ENCODE assay signal across 8 cellular contexts in genomic region chr7:98210513-98211220, GRCh38. TPM values are rescaled to one million over a fixed set of nuclear protein-coding genes. Genes with fewer than 3 reads are reported as not detected.
DNase-seq lines count a peak whose midpoint lies in the region; ATAC-seq and TF ChIP-seq lines count a peak whose summit lies in the region.

No MANE protein-coding gene starts in this region.

- H3K27me3 ChIP-seq in endodermal cell (ENCODE audit: control insufficient read depth, insufficient read depth, low read length, poor library complexity, severe bottlenecking): no peaks in the 10 kb centered on the region
- H3K27me3 ChIP-seq in osteoblast (ENCODE audit: insufficient read depth, low read length): no peaks in the 10 kb centered on the region

- 14% methylated on average over 34 of the region's 49 CpGs; no CpG with 5 or more reads in 1 of the 2 experiments for WGBS in endodermal cell (ENCODE audit: insufficient coverage in 1 of 2, insufficient read length in 1 of 2), 2 experiments

- peaks cover 11% of the 10 kb centered on the region for H3K36me3 ChIP-seq in endodermal cell (ENCODE audit: control insufficient read depth, insufficient read depth, low read length)
- H3K36me3 ChIP-seq in osteoblast (ENCODE audit: insufficient read depth, low read length): no peaks in the 10 kb centered on the region

- H3K4me2 ChIP-seq in osteoblast (ENCODE audit: insufficient read depth, low read length): peak overlapping the region; percentile 73

- DNase-seq in Calu3: no peak
- peak; percentile 15 for DNase-seq in NCI-H1092 (lab: John Stamatoyannopoulos, UW)
- peak; percentile 85 for DNase-seq in endodermal cell
- DNase-seq in osteoblast (ENCODE audit: insufficient read length, low spot score, missing footprints): peak; percentile 98
- DNase-seq in NCI-H1694 treated with DMSO at 0.1 percent for 48 hours (lab: John Stamatoyannopoulos, UW): no peak
- DNase-seq in activated CD4-positive, alpha-beta T cell treated with anti-CD3 and anti-CD28 coated beads, Interleukin-2, amount 10 ng/mL, durations not matched to agents 7 days and 5 days: no peak

- peak overlapping the region; percentile 26 for H3K4me3 Mint-ChIP-seq in Calu3 (ENCODE audit: low read depth, unreplicated experiment)
- H3K4me3 Mint-ChIP-seq in endodermal cell: peak overlapping the region; percentile 51
- no peak overlapping the region for H3K4me3 Mint-ChIP-seq in activated CD4-positive, alpha-beta T cell treated with anti-CD3 and anti-CD28 coated beads, Interleukin-2, amount 10 ng/mL, durations not matched to agents 7 days and 5 days

- H3K9me3 Mint-ChIP-seq in Calu3 (ENCODE audit: low read depth, unreplicated experiment): no peaks in the 10 kb centered on the region
- H3K9me3 Mint-ChIP-seq in endodermal cell: no peaks in the 10 kb centered on the region
- H3K9me3 Mint-ChIP-seq in activated CD4-positive, alpha-beta T cell treated with anti-CD3 and anti-CD28 coated beads, Interleukin-2, amount 10 ng/mL, durations not matched to agents 7 days and 5 days: no peaks in the 10 kb centered on the region

- H3K9me3 ChIP-seq in endodermal cell (ENCODE audit: control insufficient read depth, low read length) (no peaks in the 10 kb centered on the region), osteoblast (ENCODE audit: low read depth, low read length) (no peaks in the 10 kb centered on the region)

- BruUV-seq in Calu3 (replicated peaks; lab: Mats Ljungman, UMichigan): no TSS peak

- POLR2A ChIA-PET in activated CD4-positive, alpha-beta T cell treated with anti-CD3 and anti-CD28 coated beads, Interleukin-2, amount 10 ng/mL, durations not matched to agents 7 days and 5 days (lab: Charles Lee): no interaction called here

- H3K4me1 ChIP-seq in endodermal cell (ENCODE audit: control insufficient read depth, insufficient read depth, low read length) (no peaks in the 10 kb centered on the region), osteoblast (ENCODE audit: insufficient read depth, low read length) (no peaks in the 10 kb centered on the region)

- H3K4me3 ChIP-seq in endodermal cell (ENCODE audit: low read length) (no peak overlapping the region), osteoblast (ENCODE audit: insufficient read depth, low read length) (peak overlapping the region; percentile 65)

- no peaks in the 10 kb centered on the region for H3K79me2 ChIP-seq in osteoblast (ENCODE audit: insufficient read depth, low read length)

- TF ChIP-seq CTCF in Calu3 (IDR thresholded peaks at IDR 0.05; ENCODE audit: unreplicated experiment) (no peak), endodermal cell (conservative IDR thresholded peaks at IDR 0.05) (no peak), osteoblast (IDR thresholded peaks at IDR 0.05; ENCODE audit: extremely low read depth, low read depth, low read length) (no peak)

- no peaks in the 10 kb centered on the region for H3K4me1 Mint-ChIP-seq in Calu3 (ENCODE audit: low read depth, unreplicated experiment)
- H3K4me1 Mint-ChIP-seq in endodermal cell: no peaks in the 10 kb centered on the region
- H3K4me1 Mint-ChIP-seq in activated CD4-positive, alpha-beta T cell treated with anti-CD3 and anti-CD28 coated beads, Interleukin-2, amount 10 ng/mL, durations not matched to agents 7 days and 5 days: peaks cover 8% of the 10 kb centered on the region

- H3K36me3 Mint-ChIP-seq in Calu3 (ENCODE audit: insufficient read depth, unreplicated experiment) (peaks cover 18% of the 10 kb centered on the region), endodermal cell (ENCODE audit: low read depth) (peaks cover 12% of the 10 kb centered on the region)
- peaks cover 7% of the 10 kb centered on the region for H3K36me3 Mint-ChIP-seq in activated CD4-positive, alpha-beta T cell treated with anti-CD3 and anti-CD28 coated beads, Interleukin-2, amount 10 ng/mL, durations not matched to agents 7 days and 5 days (ENCODE audit: low read depth)

- H4K20me1 ChIP-seq in osteoblast (ENCODE audit: insufficient read depth, low read length): no peaks in the 10 kb centered on the region

- CTCF ChIA-PET in Calu3 (lab: Charles Lee): no interaction called here
- CTCF ChIA-PET in activated CD4-positive, alpha-beta T cell treated with anti-CD3 and anti-CD28 coated beads, Interleukin-2, amount 10 ng/mL, durations not matched to agents 7 days and 5 days (lab: Charles Lee): no interaction called here

- H3K27ac Mint-ChIP-seq in Calu3 (ENCODE audit: unreplicated experiment) (no peak overlapping the region), endodermal cell (no peak overlapping the region)
- H3K27ac Mint-ChIP-seq in activated CD4-positive, alpha-beta T cell treated with anti-CD3 and anti-CD28 coated beads, Interleukin-2, amount 10 ng/mL, durations not matched to agents 7 days and 5 days: no peak overlapping the region

- H3K9ac ChIP-seq in endodermal cell (ENCODE audit: extremely low read depth, low read length, poor library complexity, severe bottlenecking): no peak overlapping the region

- intact Hi-C loops in Calu3 (cut with micrococcal nuclease; ENCODE audit: unreplicated experiment): no loop called here

- H3K27me3 Mint-ChIP-seq in Calu3 (ENCODE audit: unreplicated experiment) (no peaks in the 10 kb centered on the region), endodermal cell (ENCODE audit: insufficient read depth) (peaks cover 2% of the 10 kb centered on the region)
- no peaks in the 10 kb centered on the region for H3K27me3 Mint-ChIP-seq in activated CD4-positive, alpha-beta T cell treated with anti-CD3 and anti-CD28 coated beads, Interleukin-2, amount 10 ng/mL, durations not matched to agents 7 days and 5 days

- ATAC-seq in HG03378 (IDR thresholded peaks at IDR 0.05; ENCODE audit: unreplicated experiment) (no peak), GM19328 (IDR thresholded peaks at IDR 0.05; ENCODE audit: unreplicated experiment) (no peak)

- no peak overlapping the region for H3K27ac ChIP-seq in endodermal cell (ENCODE audit: low read depth, low read length)
- no peak overlapping the region for H3K27ac ChIP-seq in osteoblast (ENCODE audit: low read depth, low read length)

- no peak overlapping the region for H2AFZ ChIP-seq in osteoblast (ENCODE audit: low read length)

RNA-seq across cellular contexts. Expression of gene BHLHA15, which starts 0.6 kb away (rescaled TPM):
- total RNA-seq in Calu3 (2022) (1.7 and 1.8 TPM in 2 replicates), endodermal cell (under 1 TPM; 0.86 to 0.95 TPM), osteoblast (not detected in 2 replicates)
- not detected for polyA plus RNA-seq in endodermal cell (2013, experiment 1 of 2)
- polyA plus RNA-seq in endodermal cell (2013, experiment 2 of 2): not detected
- total RNA-seq in activated CD4-positive, alpha-beta T cell treated with anti-CD3 and anti-CD28 coated beads, Interleukin-2, amount 10 ng/mL, durations not matched to agents 7 days and 5 days: not detected

RNA-seq across cellular contexts. Expression of gene TECPR1, which starts 41.4 kb away (rescaled TPM):
- 12.9 and 13.2 TPM in 2 replicates for total RNA-seq in Calu3 (2022)
- total RNA-seq in endodermal cell: 10 to 100 TPM; 27.2 to 32.0 TPM
- 18.7 TPM for polyA plus RNA-seq in endodermal cell (2013, experiment 1 of 2)
- polyA plus RNA-seq in endodermal cell (2013, experiment 2 of 2): 19.2 TPM
- 20.3 and 22.4 TPM in 2 replicates for total RNA-seq in osteoblast
- total RNA-seq in activated CD4-positive, alpha-beta T cell treated with anti-CD3 and anti-CD28 coated beads, Interleukin-2, amount 10 ng/mL, durations not matched to agents 7 days and 5 days: 10 to 100 TPM; 82.5 to 99.2 TPM

Comparison
In these comparisons a context has a peak if more than half of its experiments do, and no peak if none do; other contexts are left out.
1. DNase-seq: peak in NCI-H1092 (single experiment), endodermal cell (single experiment) and osteoblast (single experiment); none in Calu3 (single experiment), NCI-H1694 treated with DMSO at 0.1 percent for 48 hours (single experiment) and activated CD4-positive, alpha-beta T cell treated with anti-CD3 and anti-CD28 coated beads, Interleukin-2, amount 10 ng/mL, durations not matched to agents 7 days and 5 days (single experiment).